ENCODE assay signal across 9 cellular contexts in genomic region chr9:99681113-99681512, GRCh38.
"Had no signal": no experiment of that assay in that cellular context is flagged by ENCODE, and none has a peak within 500 bp of the region (broad histone marks: within the 10 kb centered on the region; RNA-seq: fewer than 3 reads in every experiment).

No MANE protein-coding gene starts in this region.

- H3K9me3 Mint-ChIP-seq: HFFc6 had no signal

- H3K36me3 ChIP-seq: HAP-1 had no signal

- H3K9ac ChIP-seq: GM23248 had no signal

- DNase-seq: GM23248, GOT3, H7, HFFc6, IMR-90 had no signal

- FAIRE-seq: K562 had no signal

- H3K4me3 Mint-ChIP-seq: HFFc6 had no signal

- H3K27ac ChIP-seq: GM23248, HL-60 had no signal

- ATAC-seq: HCT116, K562 had no signal

- H3K4me3 ChIP-seq: GM23248, HAP-1, K562 had no signal

- H3K9me3 ChIP-seq: HAP-1 had no signal

- H3K4me1 ChIP-seq: HAP-1 had no signal

- H3K27ac Mint-ChIP-seq: HFFc6 had no signal
